In genomic region chr12:70576341-70577282, GRCh38 we compare ENCODE assay signal across 9 cellular contexts.
DNase-seq lines count a peak whose midpoint lies in the region; ATAC-seq and TF ChIP-seq lines count a peak whose summit lies in the region.
"Had no signal": no experiment of that assay in that cellular context is flagged by ENCODE, and none has a peak within 500 bp of the region (broad histone marks: within the 10 kb centered on the region; RNA-seq: fewer than 3 reads in every experiment).

No MANE protein-coding gene starts in this region.

- intact Hi-C loops in activated CD4-positive, alpha-beta T cell treated with anti-CD3 and anti-CD28 coated beads, Interleukin-2, amount 10 ng/mL, durations not matched to agents 24 days and 14 days (cut with micrococcal nuclease), result loop anchor here (1.0 kb wide), 2 partner anchors 676 to 697 kb away; no protein-coding TSS in a partner anchor
- intact Hi-C loops in ascending aorta (cut with DNase I), result loop anchor here (1.0 to 5.0 kb wide), 4 partner anchors 436 to 1219 kb away; partner anchors contain the start of gene YEATS4
- intact Hi-C loops in right cardiac atrium (cut with DNase I), result loop anchor here (2.0 to 10.0 kb wide), 5 partner anchors 212 to 699 kb away; partner anchors contain the start of gene KCNMB4 (in 1 of the 4)
- intact Hi-C loops in activated CD4-positive, alpha-beta memory T cell treated with anti-CD3 and anti-CD28 coated beads for 36 hours (cut with micrococcal nuclease), result loop anchor here (1.0 to 2.0 kb wide), 2 partner anchors 676 to 698 kb away; no protein-coding TSS in a partner anchor

- CTCF ChIA-PET in activated CD4-positive, alpha-beta memory T cell treated with anti-CD3 and anti-CD28 coated beads for 36 hours (lab: Charles Lee), result interaction anchor here (0.6 to 3.1 kb wide), 14 partner anchors 8 to 704 kb away, joined by 3 to 57 read pairs (median 4); no protein-coding TSS in a partner anchor

- no peak overlapping the region for H3K4me3 Mint-ChIP-seq in activated CD4-positive, alpha-beta T cell treated with anti-CD3 and anti-CD28 coated beads, Interleukin-2, amount 10 ng/mL, durations not matched to agents 24 days and 14 days
- H3K4me3 Mint-ChIP-seq in activated CD4-positive, alpha-beta memory T cell treated with anti-CD3 and anti-CD28 coated beads for 36 hours, result no peak overlapping the region
- H3K4me3 Mint-ChIP-seq: CD8-positive, alpha-beta memory T cell had no signal

- peak; percentile 70 for ATAC-seq in HG02973 (IDR thresholded peaks at IDR 0.05; ENCODE audit: unreplicated experiment)
- peak; percentile 70 to 75 for ATAC-seq in right cardiac atrium

- H3K4me2 ChIP-seq in smooth muscle cell, result peak overlapping the region; percentile 37

- POLR2A ChIA-PET in activated CD4-positive, alpha-beta memory T cell treated with anti-CD3 and anti-CD28 coated beads for 36 hours (lab: Charles Lee), result no interaction called here

- H3K79me2 ChIP-seq in smooth muscle cell (ENCODE audit: low read depth), result no peaks in the 10 kb centered on the region

- H3K4me1 ChIP-seq in ascending aorta (peaks cover 0 to 2% of the 10 kb centered on the region in 2 donors), right cardiac atrium (ENCODE audit: control insufficient read depth, insufficient read depth, low read length) (no peaks in the 10 kb centered on the region), smooth muscle cell (ENCODE audit: low read depth) (peaks cover 3% of the 10 kb centered on the region)

- H3K9me3 ChIP-seq in ascending aorta, result no peaks in the 10 kb centered on the region
- H3K9me3 ChIP-seq in right cardiac atrium (ENCODE audit: control insufficient read depth, low read length), result no peaks in the 10 kb centered on the region
- no peaks in the 10 kb centered on the region for H3K9me3 ChIP-seq in smooth muscle cell (replicated peaks; ENCODE audit: low read depth)

- H3K27ac ChIP-seq in ascending aorta (no peak overlapping the region), right cardiac atrium (ENCODE audit: low read length) (peak overlapping the region; percentile 37), smooth muscle cell (ENCODE audit: low read depth) (no peak overlapping the region)

- H3K4me1 Mint-ChIP-seq in activated CD4-positive, alpha-beta T cell treated with anti-CD3 and anti-CD28 coated beads, Interleukin-2, amount 10 ng/mL, durations not matched to agents 24 days and 14 days, result no peaks in the 10 kb centered on the region
- no peaks in the 10 kb centered on the region for H3K4me1 Mint-ChIP-seq in activated CD4-positive, alpha-beta memory T cell treated with anti-CD3 and anti-CD28 coated beads for 36 hours (ENCODE audit: low read depth)
- H3K4me1 Mint-ChIP-seq: CD8-positive, alpha-beta memory T cell had no signal

- no peaks in the 10 kb centered on the region for H3K36me3 ChIP-seq in ascending aorta
- H3K36me3 ChIP-seq in smooth muscle cell (ENCODE audit: low read depth), result no peaks in the 10 kb centered on the region

- 57% methylated on average over 19 of the region's 19 CpGs for WGBS in right cardiac atrium
- 56% methylated on average over 19 of the region's 19 CpGs for whole genome bisulfite sequencing in smooth muscle cell (ENCODE audit: low lambda C conversion rate)

- peak; percentile 57 for DNase-seq in activated CD4-positive, alpha-beta T cell treated with anti-CD3 and anti-CD28 coated beads, Interleukin-2, amount 10 ng/mL, durations not matched to agents 24 days and 14 days
- DNase-seq in activated CD4-positive, alpha-beta T cell treated with anti-CD3 and anti-CD28 coated beads, Interleukin-2, amount 50 U/mL, for 1 hour, result no peak
- DNase-seq in NCI-H2196 (lab: John Stamatoyannopoulos, UW; ENCODE audit: unreplicated experiment) (peak; percentile 85), ascending aorta (ENCODE audit: low spot score in 2 of 2) (no peak), right cardiac atrium (no peak), smooth muscle cell (lab: John Stamatoyannopoulos, UW; ENCODE audit: unreplicated experiment) (no peak)
- no peak for DNase-seq in activated CD4-positive, alpha-beta memory T cell treated with anti-CD3 and anti-CD28 coated beads for 36 hours

- H3K36me3 Mint-ChIP-seq in activated CD4-positive, alpha-beta T cell treated with anti-CD3 and anti-CD28 coated beads, Interleukin-2, amount 10 ng/mL, durations not matched to agents 24 days and 14 days (ENCODE audit: low read depth), result no peaks in the 10 kb centered on the region
- H3K36me3 Mint-ChIP-seq in activated CD4-positive, alpha-beta memory T cell treated with anti-CD3 and anti-CD28 coated beads for 36 hours, result no peaks in the 10 kb centered on the region
- H3K36me3 Mint-ChIP-seq: CD8-positive, alpha-beta memory T cell had no signal

- H3K4me3 ChIP-seq in ascending aorta (no peak overlapping the region), right cardiac atrium (ENCODE audit: low read length) (no peak overlapping the region), smooth muscle cell (no peak overlapping the region)

- H3K27ac Mint-ChIP-seq in activated CD4-positive, alpha-beta T cell treated with anti-CD3 and anti-CD28 coated beads, Interleukin-2, amount 10 ng/mL, durations not matched to agents 24 days and 14 days, result no peak overlapping the region
- no peak overlapping the region for H3K27ac Mint-ChIP-seq in activated CD4-positive, alpha-beta memory T cell treated with anti-CD3 and anti-CD28 coated beads for 36 hours
- H3K27ac Mint-ChIP-seq: CD8-positive, alpha-beta memory T cell had no signal

- H3K27me3 ChIP-seq in ascending aorta (no peaks in the 10 kb centered on the region), right cardiac atrium (ENCODE audit: control insufficient read depth, insufficient read depth) (no peaks in the 10 kb centered on the region), smooth muscle cell (ENCODE audit: low read depth) (no peaks in the 10 kb centered on the region)

- no peaks in the 10 kb centered on the region for H3K9me3 Mint-ChIP-seq in activated CD4-positive, alpha-beta T cell treated with anti-CD3 and anti-CD28 coated beads, Interleukin-2, amount 10 ng/mL, durations not matched to agents 24 days and 14 days
- no peaks in the 10 kb centered on the region for H3K9me3 Mint-ChIP-seq in activated CD4-positive, alpha-beta memory T cell treated with anti-CD3 and anti-CD28 coated beads for 36 hours
- H3K9me3 Mint-ChIP-seq: CD8-positive, alpha-beta memory T cell had no signal

- no peaks in the 10 kb centered on the region for H3F3A ChIP-seq in smooth muscle cell (ENCODE audit: low read depth)

- peaks cover 2% of the 10 kb centered on the region for H3K27me3 Mint-ChIP-seq in activated CD4-positive, alpha-beta T cell treated with anti-CD3 and anti-CD28 coated beads, Interleukin-2, amount 10 ng/mL, durations not matched to agents 24 days and 14 days
- peaks cover 5% of the 10 kb centered on the region for H3K27me3 Mint-ChIP-seq in activated CD4-positive, alpha-beta memory T cell treated with anti-CD3 and anti-CD28 coated beads for 36 hours

- H3K9ac ChIP-seq in smooth muscle cell (ENCODE audit: low read depth), result no peak overlapping the region

- TF ChIP-seq CTCF in ascending aorta (IDR thresholded peaks at IDR 0.05) (peak; percentile 54 to 77 (median 70)), smooth muscle cell (IDR thresholded peaks at IDR 0.05; ENCODE audit: borderline replicate concordance, insufficient read depth, poor library complexity, severe bottlenecking) (peak; percentile 91)

- peak overlapping the region; percentile 65 for H2AFZ ChIP-seq in smooth muscle cell (ENCODE audit: low read depth)

- H4K20me1 ChIP-seq in smooth muscle cell (ENCODE audit: low read depth), result no peaks in the 10 kb centered on the region

Comparison
In these comparisons a context has a peak if more than half of its experiments do, and no peak if none do; other contexts are left out.
1. DNase-seq: peak in activated CD4-positive, alpha-beta T cell treated with anti-CD3 and anti-CD28 coated beads, Interleukin-2, amount 10 ng/mL, durations not matched to agents 24 days and 14 days (single experiment) and NCI-H2196 (single experiment); none in activated CD4-positive, alpha-beta T cell treated with anti-CD3 and anti-CD28 coated beads, Interleukin-2, amount 50 U/mL, for 1 hour (single experiment), ascending aorta (0 of 2), right cardiac atrium (0 of 3), smooth muscle cell (single experiment) and activated CD4-positive, alpha-beta memory T cell treated with anti-CD3 and anti-CD28 coated beads for 36 hours (single experiment).